Comparison of ENCODE assay signal across 8 cellular contexts in genomic region chr6:77962070-77962469, GRCh38.
"Had no signal": no experiment of that assay in that cellular context is flagged by ENCODE, and none has a peak within 500 bp of the region (broad histone marks: within the 10 kb centered on the region; RNA-seq: fewer than 3 reads in every experiment).

No MANE protein-coding gene starts in this region.

- ATAC-seq: HepG2 had no signal

- DNase-seq: IMR-90, KBM-7, KG1 had no signal

- H3K9ac ChIP-seq: KMS-11 had no signal

- H3K4me2 ChIP-seq: KMS-11 had no signal

- H3K4me3 Mint-ChIP-seq: IgD-negative memory B cell had no signal

- H3K27ac ChIP-seq: HL-60, KMS-11 had no signal

- H3K27me3 Mint-ChIP-seq: IgD-negative memory B cell had no signal

- FAIRE-seq: HepG2, HTR-8/SVneo had no signal

- H3K4me1 Mint-ChIP-seq: IgD-negative memory B cell had no signal
